ENCODE assay signal across 1 cellular context in the genomic region with DNA sequence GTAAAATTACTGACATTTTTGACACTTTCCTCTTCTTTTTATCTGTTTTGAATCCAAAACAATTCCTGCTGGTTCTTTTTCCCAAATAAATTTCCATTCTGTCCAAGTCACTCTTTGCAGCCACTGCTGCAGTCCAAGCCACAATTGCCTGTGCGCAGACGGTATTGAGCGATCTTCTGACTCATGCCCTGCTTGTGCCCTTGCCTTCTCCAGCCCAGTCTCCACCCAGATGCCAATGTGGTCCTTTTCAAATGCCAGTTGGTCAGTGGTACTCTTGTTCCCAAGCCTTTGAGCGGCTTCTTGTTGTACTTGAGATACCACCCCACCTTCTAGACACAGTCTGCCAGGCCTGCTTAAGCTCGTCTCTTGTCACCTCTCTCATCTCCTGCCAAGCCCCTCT.
TF ChIP-seq lines count a peak whose summit lies in the region.

No MANE protein-coding gene starts in this region.

TF ChIP-seq in WTC11, 78 proteins besides CTCF, POLR2A, EP300 and RAD21:
- TF ChIP-seq ZNF425 (CRISPR knock-in tag; conservative IDR thresholded peaks at IDR 0.05) (no peak), ETV6 (CRISPR knock-in tag; IDR thresholded peaks at IDR 0.05) (no peak), RORB (CRISPR knock-in tag; IDR thresholded peaks at IDR 0.05) (no peak), ZNF232 (CRISPR knock-in tag; IDR thresholded peaks at IDR 0.05) (no peak), JAZF1 (CRISPR knock-in tag; IDR thresholded peaks at IDR 0.05) (no peak), ZBTB21 (CRISPR knock-in tag; IDR thresholded peaks at IDR 0.05; ENCODE audit: borderline replicate concordance) (no peak), EMX1 (CRISPR knock-in tag; IDR thresholded peaks at IDR 0.05) (no peak), PRDM15 (CRISPR knock-in tag; IDR thresholded peaks at IDR 0.05) (no peak), PREB (CRISPR knock-in tag; IDR thresholded peaks at IDR 0.05; ENCODE audit: borderline replicate concordance) (no peak), IRF2 (CRISPR knock-in tag; IDR thresholded peaks at IDR 0.05; ENCODE audit: borderline replicate concordance, low read depth) (no peak), GRHL2 (CRISPR knock-in tag; IDR thresholded peaks at IDR 0.05; ENCODE audit: insufficient replicate concordance, severe bottlenecking) (no peak), E2F5 (CRISPR knock-in tag; IDR thresholded peaks at IDR 0.05) (no peak), CREB1 (CRISPR knock-in tag; IDR thresholded peaks at IDR 0.05) (no peak), AFF4 (CRISPR knock-in tag; IDR thresholded peaks at IDR 0.05; ENCODE audit: borderline replicate concordance) (no peak), ATF1 (CRISPR knock-in tag; IDR thresholded peaks at IDR 0.05) (no peak)
- TF ChIP-seq, protein P1, sequence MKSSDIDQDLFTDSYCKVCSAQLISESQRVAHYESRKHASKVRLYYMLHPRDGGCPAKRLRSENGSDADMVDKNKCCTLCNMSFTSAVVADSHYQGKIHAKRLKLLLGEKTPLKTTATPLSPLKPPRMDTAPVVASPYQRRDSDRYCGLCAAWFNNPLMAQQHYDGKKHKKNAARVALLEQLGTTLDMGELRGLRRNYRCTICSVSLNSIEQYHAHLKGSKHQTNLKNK (CRISPR knock-in tag; IDR thresholded peaks at IDR 0.05): no peak
- TF ChIP-seq, protein P2, sequence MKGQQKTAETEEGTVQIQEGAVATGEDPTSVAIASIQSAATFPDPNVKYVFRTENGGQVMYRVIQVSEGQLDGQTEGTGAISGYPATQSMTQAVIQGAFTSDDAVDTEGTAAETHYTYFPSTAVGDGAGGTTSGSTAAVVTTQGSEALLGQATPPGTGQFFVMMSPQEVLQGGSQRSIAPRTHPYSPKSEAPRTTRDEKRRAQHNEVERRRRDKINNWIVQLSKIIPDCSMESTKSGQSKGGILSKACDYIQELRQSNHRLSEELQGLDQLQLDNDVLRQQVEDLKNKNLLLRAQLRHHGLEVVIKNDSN (CRISPR knock-in tag; IDR thresholded peaks at IDR 0.05): no peak
- TF ChIP-seq, protein P3, sequence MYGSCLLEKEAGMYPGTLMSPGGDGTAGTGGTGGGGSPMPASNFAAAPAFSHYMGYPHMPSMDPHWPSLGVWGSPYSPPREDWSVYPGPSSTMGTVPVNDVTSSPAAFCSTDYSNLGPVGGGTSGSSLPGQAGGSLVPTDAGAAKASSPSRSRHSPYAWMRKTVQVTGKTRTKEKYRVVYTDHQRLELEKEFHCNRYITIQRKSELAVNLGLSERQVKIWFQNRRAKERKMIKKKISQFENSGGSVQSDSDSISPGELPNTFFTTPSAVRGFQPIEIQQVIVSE (CRISPR knock-in tag; IDR thresholded peaks at IDR 0.05; ENCODE audit: borderline replicate concordance): no peak
